8 cellular contexts compared by ENCODE assay signal in genomic region chr10:72097448-72098300, GRCh38. TPM values are rescaled to one million over a fixed set of nuclear protein-coding genes. Genes with fewer than 3 reads are reported as not detected.
DNase-seq lines count a peak whose midpoint lies in the region; ATAC-seq and TF ChIP-seq lines count a peak whose summit lies in the region.

No MANE protein-coding gene starts in this region.

- TF ChIP-seq POLR2A in erythroblast (IDR thresholded peaks at IDR 0.05; ENCODE audit: low read length): no peak

- H4K20me1 ChIP-seq in osteoblast (ENCODE audit: insufficient read depth, low read length): peaks cover 5% of the 10 kb centered on the region

- H3K4me3 ChIP-seq in osteoblast (ENCODE audit: insufficient read depth, low read length): no peak overlapping the region

- H2AFZ ChIP-seq in osteoblast (ENCODE audit: low read length): no peak overlapping the region

- TF ChIP-seq CTCF in osteoblast (IDR thresholded peaks at IDR 0.05; ENCODE audit: extremely low read depth, low read depth, low read length): no peak

- no peaks in the 10 kb centered on the region for H3K9me3 ChIP-seq in osteoblast (ENCODE audit: low read depth, low read length)

- H3K4me1 ChIP-seq in osteoblast (ENCODE audit: insufficient read depth, low read length): peaks cover 22% of the 10 kb centered on the region

- H3K79me2 ChIP-seq in osteoblast (ENCODE audit: insufficient read depth, low read length): no peaks in the 10 kb centered on the region

- H3K36me3 ChIP-seq in osteoblast (ENCODE audit: insufficient read depth, low read length): no peaks in the 10 kb centered on the region

- ATAC-seq in HG03521 (IDR thresholded peaks at IDR 0.05; ENCODE audit: unreplicated experiment) (no peak), GM18861 (IDR thresholded peaks at IDR 0.05; ENCODE audit: unreplicated experiment) (no peak)

- H3K27me3 ChIP-seq in osteoblast (ENCODE audit: insufficient read depth, low read length): peaks cover 3% of the 10 kb centered on the region

- peak overlapping the region; percentile 21 for H3K4me2 ChIP-seq in osteoblast (ENCODE audit: insufficient read depth, low read length)

- DNase-seq in EH (ENCODE audit: low read depth) (peak; percentile 89), NCI-H774 (lab: John Stamatoyannopoulos, UW) (peak; percentile 28), erythroblast (lab: John Stamatoyannopoulos, UW) (peak; percentile 34 to 38), osteoblast (ENCODE audit: insufficient read length, low spot score, missing footprints) (peak; percentile 95), SIG-M5 treated with dmso at 0.1 percent for 504 hours (lab: John Stamatoyannopoulos, UW; ENCODE audit: unreplicated experiment) (no peak), COLO668 (lab: John Stamatoyannopoulos, UW; ENCODE audit: unreplicated experiment) (no peak)

- peak overlapping the region; percentile 47 for H3K27ac ChIP-seq in osteoblast (ENCODE audit: low read depth, low read length)

RNA-seq across cellular contexts. Expression of gene SPOCK2, which starts 9.3 kb away (rescaled TPM):
- total RNA-seq in osteoblast: 0.36 and 0.59 TPM in 2 replicates

Comparison
In these comparisons a context has a peak if more than half of its experiments do, and no peak if none do; other contexts are left out.
1. DNase-seq: peak in EH (single experiment), NCI-H774 (single experiment), erythroblast (2 of 2) and osteoblast (single experiment); none in SIG-M5 treated with dmso at 0.1 percent for 504 hours (single experiment) and COLO668 (single experiment).